1 cellular context compared by ENCODE assay signal in the genomic region with DNA sequence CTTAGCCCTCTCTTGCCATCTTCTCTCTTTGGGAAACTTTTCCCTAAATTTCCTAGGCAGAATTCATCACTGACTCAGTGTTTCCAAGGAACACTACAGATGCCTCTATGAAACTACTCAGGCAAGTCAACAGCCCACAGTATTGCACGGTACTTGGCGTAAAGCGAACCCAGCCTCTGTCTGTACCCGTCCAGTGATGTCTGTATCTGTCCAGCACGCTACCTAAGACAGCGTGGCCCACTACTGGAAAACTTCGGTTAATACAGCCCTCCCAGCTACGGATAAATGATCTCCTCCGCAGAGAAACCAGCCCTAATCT.
TF ChIP-seq lines count a peak whose summit lies in the region.

No MANE protein-coding gene starts in this region.

TF ChIP-seq in GM23338, 12 proteins besides CTCF, POLR2A, EP300 and RAD21 (continued from another document):
- TF ChIP-seq, protein P1, sequence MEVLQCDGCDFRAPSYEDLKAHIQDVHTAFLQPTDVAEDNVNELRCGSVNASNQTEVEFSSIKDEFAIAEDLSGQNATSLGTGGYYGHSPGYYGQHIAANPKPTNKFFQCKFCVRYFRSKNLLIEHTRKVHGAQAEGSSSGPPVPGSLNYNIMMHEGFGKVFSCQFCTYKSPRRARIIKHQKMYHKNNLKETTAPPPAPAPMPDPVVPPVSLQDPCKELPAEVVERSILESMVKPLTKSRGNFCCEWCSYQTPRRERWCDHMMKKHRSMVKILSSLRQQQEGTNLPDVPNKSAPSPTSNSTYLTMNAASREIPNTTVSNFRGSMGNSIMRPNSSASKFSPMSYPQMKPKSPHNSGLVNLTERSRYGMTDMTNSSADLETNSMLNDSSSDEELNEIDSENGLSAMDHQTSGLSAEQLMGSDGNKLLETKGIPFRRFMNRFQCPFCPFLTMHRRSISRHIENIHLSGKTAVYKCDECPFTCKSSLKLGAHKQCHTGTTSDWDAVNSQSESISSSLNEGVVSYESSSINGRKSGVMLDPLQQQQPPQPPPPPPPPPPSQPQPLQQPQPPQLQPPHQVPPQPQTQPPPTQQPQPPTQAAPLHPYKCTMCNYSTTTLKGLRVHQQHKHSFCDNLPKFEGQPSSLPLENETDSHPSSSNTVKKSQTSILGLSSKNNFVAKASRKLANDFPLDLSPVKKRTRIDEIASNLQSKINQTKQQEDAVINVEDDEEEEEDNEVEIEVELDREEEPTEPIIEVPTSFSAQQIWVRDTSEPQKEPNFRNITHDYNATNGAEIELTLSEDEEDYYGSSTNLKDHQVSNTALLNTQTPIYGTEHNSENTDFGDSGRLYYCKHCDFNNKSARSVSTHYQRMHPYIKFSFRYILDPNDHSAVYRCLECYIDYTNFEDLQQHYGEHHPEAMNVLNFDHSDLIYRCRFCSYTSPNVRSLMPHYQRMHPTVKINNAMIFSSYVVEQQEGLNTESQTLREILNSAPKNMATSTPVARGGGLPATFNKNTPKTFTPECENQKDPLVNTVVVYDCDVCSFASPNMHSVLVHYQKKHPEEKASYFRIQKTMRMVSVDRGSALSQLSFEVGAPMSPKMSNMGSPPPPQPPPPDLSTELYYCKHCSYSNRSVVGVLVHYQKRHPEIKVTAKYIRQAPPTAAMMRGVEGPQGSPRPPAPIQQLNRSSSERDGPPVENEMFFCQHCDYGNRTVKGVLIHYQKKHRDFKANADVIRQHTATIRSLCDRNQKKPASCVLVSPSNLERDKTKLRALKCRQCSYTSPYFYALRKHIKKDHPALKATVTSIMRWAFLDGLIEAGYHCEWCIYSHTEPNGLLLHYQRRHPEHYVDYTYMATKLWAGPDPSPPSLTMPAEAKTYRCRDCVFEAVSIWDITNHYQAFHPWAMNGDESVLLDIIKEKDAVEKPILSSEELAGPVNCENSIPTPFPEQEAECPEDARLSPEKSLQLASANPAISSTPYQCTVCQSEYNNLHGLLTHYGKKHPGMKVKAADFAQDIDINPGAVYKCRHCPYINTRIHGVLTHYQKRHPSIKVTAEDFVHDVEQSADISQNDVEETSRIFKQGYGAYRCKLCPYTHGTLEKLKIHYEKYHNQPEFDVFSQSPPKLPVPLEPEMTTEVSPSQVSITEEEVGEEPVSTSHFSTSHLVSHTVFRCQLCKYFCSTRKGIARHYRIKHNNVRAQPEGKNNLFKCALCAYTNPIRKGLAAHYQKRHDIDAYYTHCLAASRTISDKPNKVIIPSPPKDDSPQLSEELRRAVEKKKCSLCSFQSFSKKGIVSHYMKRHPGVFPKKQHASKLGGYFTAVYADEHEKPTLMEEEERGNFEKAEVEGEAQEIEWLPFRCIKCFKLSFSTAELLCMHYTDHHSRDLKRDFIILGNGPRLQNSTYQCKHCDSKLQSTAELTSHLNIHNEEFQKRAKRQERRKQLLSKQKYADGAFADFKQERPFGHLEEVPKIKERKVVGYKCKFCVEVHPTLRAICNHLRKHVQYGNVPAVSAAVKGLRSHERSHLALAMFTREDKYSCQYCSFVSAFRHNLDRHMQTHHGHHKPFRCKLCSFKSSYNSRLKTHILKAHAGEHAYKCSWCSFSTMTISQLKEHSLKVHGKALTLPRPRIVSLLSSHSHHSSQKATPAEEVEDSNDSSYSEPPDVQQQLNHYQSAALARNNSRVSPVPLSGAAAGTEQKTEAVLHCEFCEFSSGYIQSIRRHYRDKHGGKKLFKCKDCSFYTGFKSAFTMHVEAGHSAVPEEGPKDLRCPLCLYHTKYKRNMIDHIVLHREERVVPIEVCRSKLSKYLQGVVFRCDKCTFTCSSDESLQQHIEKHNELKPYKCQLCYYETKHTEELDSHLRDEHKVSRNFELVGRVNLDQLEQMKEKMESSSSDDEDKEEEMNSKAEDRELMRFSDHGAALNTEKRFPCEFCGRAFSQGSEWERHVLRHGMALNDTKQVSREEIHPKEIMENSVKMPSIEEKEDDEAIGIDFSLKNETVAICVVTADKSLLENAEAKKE (CRISPR knock-in tag; IDR thresholded peaks at IDR 0.05): no peak
- TF ChIP-seq NANOG (IDR thresholded peaks at IDR 0.05; ENCODE audit: borderline replicate concordance): no peak
- no peak for TF ChIP-seq JUNB (IDR thresholded peaks at IDR 0.05; ENCODE audit: unreplicated experiment)
- no peak for TF ChIP-seq EZH2phosphoT487 (IDR thresholded peaks at IDR 0.05; ENCODE audit: unreplicated experiment)
- TF ChIP-seq, protein P2, sequence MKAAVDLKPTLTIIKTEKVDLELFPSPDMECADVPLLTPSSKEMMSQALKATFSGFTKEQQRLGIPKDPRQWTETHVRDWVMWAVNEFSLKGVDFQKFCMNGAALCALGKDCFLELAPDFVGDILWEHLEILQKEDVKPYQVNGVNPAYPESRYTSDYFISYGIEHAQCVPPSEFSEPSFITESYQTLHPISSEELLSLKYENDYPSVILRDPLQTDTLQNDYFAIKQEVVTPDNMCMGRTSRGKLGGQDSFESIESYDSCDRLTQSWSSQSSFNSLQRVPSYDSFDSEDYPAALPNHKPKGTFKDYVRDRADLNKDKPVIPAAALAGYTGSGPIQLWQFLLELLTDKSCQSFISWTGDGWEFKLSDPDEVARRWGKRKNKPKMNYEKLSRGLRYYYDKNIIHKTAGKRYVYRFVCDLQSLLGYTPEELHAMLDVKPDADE (IDR thresholded peaks at IDR 0.05): no peak
